Comparison of ENCODE assay signal across 8 cellular contexts in genomic region chr22:27919222-27919942, GRCh38. TPM values are rescaled to one million over a fixed set of nuclear protein-coding genes. Genes with fewer than 3 reads are reported as not detected.
DNase-seq lines count a peak whose midpoint lies in the region; ATAC-seq and TF ChIP-seq lines count a peak whose summit lies in the region.

Gene PITPNB, minus strand, starts transcription at chr22:27919256. Its CDS starts 65 bp downstream, at chr22:27919191.

- TF ChIP-seq CTCF in LNCaP clone FGC (IDR thresholded peaks at IDR 0.05; ENCODE audit: control insufficient read depth, extremely low read depth, insufficient read depth) = no peak

- no peaks in the 10 kb centered on the region for H3K36me3 Mint-ChIP-seq in naive B cell
- peaks cover 68% of the 10 kb centered on the region for H3K36me3 Mint-ChIP-seq in stimulated activated effector memory CD8-positive, alpha-beta T cell treated with anti-CD3 and anti-CD28 coated beads, Interleukin-12 subunit alpha, Interleukin-12 subunit beta, amount 100 ng/mL, for 72 hours

- no peaks in the 10 kb centered on the region for H3K27me3 Mint-ChIP-seq in naive B cell

- DNase-seq in Daoy (ENCODE audit: low read depth) (peak; percentile 99), GOT3 (lab: John Stamatoyannopoulos, UW) (peak; percentile 91), LNCaP clone FGC (ENCODE audit: low read depth) (peak; percentile 77), RPMI8226 (peak; percentile 98), fibroblast of gingiva (ENCODE audit: low read depth) (peak; percentile 98), naive B cell (peak; percentile 98)
- peak; percentile 98 to 99 for DNase-seq in activated T-helper 1 cell treated with anti-CD3 and anti-CD28 coated beads, Interleukin-2, amount 50 U/mL, for 16 hours (ENCODE audit: low read depth in 1 of 2, low spot score in 1 of 2)
- DNase-seq in stimulated activated effector memory CD8-positive, alpha-beta T cell treated with anti-CD3 and anti-CD28 coated beads, Interleukin-12 subunit alpha, Interleukin-12 subunit beta, amount 100 ng/mL, for 72 hours (ENCODE audit: low spot score in 2 of 2) = peak; percentile 99 to 100

- H3K4me3 Mint-ChIP-seq in naive B cell = peak within 1 kb of the TSS; percentile 96 to 100 (median 99)
- H3K4me3 Mint-ChIP-seq in stimulated activated effector memory CD8-positive, alpha-beta T cell treated with anti-CD3 and anti-CD28 coated beads, Interleukin-12 subunit alpha, Interleukin-12 subunit beta, amount 100 ng/mL, for 72 hours = peak within 1 kb of the TSS; percentile 94

- H3K4me1 Mint-ChIP-seq in naive B cell = peaks cover 50 to 59% (median 58%) of the 10 kb centered on the region in 3 donors
- peaks cover 44% of the 10 kb centered on the region for H3K4me1 Mint-ChIP-seq in stimulated activated effector memory CD8-positive, alpha-beta T cell treated with anti-CD3 and anti-CD28 coated beads, Interleukin-12 subunit alpha, Interleukin-12 subunit beta, amount 100 ng/mL, for 72 hours

- peak; percentile 82 to 83 for ATAC-seq in naive B cell (ENCODE audit: low read depth in 2 of 2)
- ATAC-seq in stimulated activated effector memory CD8-positive, alpha-beta T cell treated with anti-CD3 and anti-CD28 coated beads, Interleukin-12 subunit alpha, Interleukin-12 subunit beta, amount 100 ng/mL, for 72 hours = peak; percentile 90

- no peaks in the 10 kb centered on the region for H3K9me3 Mint-ChIP-seq in naive B cell
- no peaks in the 10 kb centered on the region for H3K9me3 Mint-ChIP-seq in stimulated activated effector memory CD8-positive, alpha-beta T cell treated with anti-CD3 and anti-CD28 coated beads, Interleukin-12 subunit alpha, Interleukin-12 subunit beta, amount 100 ng/mL, for 72 hours

- H3K27ac Mint-ChIP-seq in naive B cell = peak within 1 kb of the TSS; percentile 97 to 100 (median 99)
- peak within 1 kb of the TSS; percentile 99 for H3K27ac Mint-ChIP-seq in stimulated activated effector memory CD8-positive, alpha-beta T cell treated with anti-CD3 and anti-CD28 coated beads, Interleukin-12 subunit alpha, Interleukin-12 subunit beta, amount 100 ng/mL, for 72 hours

- H3K4me3 ChIP-seq in LNCaP clone FGC (ENCODE audit: low read depth, low read length) = peak within 1 kb of the TSS; percentile 92

RNA-seq across cellular contexts. Expression of gene PITPNB, which starts in this region (rescaled TPM):
- total RNA-seq in Daoy (2014; rRNA removed; shearing (Covaris generic)) = 19.3 and 20.1 TPM in 2 replicates
- 10 to 100 TPM; 55.7 to 77.5 (median 67.3) TPM for polyA plus RNA-seq in naive B cell (ENCODE audit: low read depth in 6 of 6)

Comparison
In these comparisons a context has a peak if more than half of its experiments do, and no peak if none do; other contexts are left out.
1. Peak in every context shown above with its lines: DNase-seq, ATAC-seq and H3K4me3 ChIP-seq.